26 cellular contexts compared by ENCODE assay signal in the genomic region with DNA sequence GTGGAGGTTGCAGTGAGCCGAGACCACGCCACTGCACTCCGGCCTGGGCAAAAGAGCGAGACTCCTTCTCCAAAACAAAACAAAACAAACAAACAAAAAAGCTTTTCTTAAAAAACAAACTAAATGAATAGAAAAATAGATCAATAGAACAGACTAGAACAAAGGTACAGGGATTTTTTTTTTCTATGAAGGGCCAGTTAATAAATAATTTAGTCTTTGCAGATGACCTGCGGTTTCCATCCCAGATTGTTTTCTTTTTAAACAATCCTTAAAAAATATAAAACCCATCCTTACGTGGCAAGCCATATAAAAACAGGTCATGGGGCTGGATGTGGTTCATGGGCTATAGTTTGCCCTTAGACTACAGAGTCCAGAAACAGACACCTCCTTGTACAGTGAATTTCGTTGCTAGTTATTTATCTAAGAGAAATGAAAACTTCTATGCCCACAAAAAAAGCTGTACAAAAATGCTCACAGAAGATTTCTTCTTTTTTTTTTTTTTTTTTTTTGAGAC.
"Had no signal": no experiment of that assay in that cellular context is flagged by ENCODE, and none has a peak within 500 bp of the region (broad histone marks: within the 10 kb centered on the region; RNA-seq: fewer than 3 reads in every experiment).

No MANE protein-coding gene starts in this region.

- DNase-seq: dermis blood vessel endothelial cell; effector memory CD8-positive, alpha-beta T cell; gastrocnemius medialis; heart left ventricle; kidney; left colon; mesendoderm; midbrain; naive thymus-derived CD4-positive, alpha-beta T cell; posterior cingulate gyrus; stimulated activated CD4-positive, alpha-beta T cell treated with anti-CD3 and anti-CD28 coated beads, Interleukin-12 subunit alpha, Interleukin-12 subunit beta, amount 100 ng/mL, for 4 hours; stimulated activated CD4-positive, alpha-beta T cell treated with anti-CD3 and anti-CD28 coated beads, Interleukin-1b, Interleukin-23, amount 100 ng/mL, for 48 hours; stimulated activated CD4-positive, alpha-beta T cell treated with anti-CD3 and anti-CD28 coated beads, Interleukin-4, amount 100 ng/mL, for 1 hour; stimulated activated CD8-positive, alpha-beta memory T cell treated with anti-CD3 and anti-CD28 coated beads, Interleukin-4, amount 100 ng/mL, for 48 hours; stimulated activated naive CD4-positive, alpha-beta T cell; stimulated activated naive CD8-positive, alpha-beta T cell treated with anti-CD3 and anti-CD28 coated beads, Interleukin-15, amount 100 ng/mL, for 72 hours; transverse colon; upper lobe of right lung; uterus had no signal

- H3K27me3 Mint-ChIP-seq: effector memory CD8-positive, alpha-beta T cell; naive thymus-derived CD4-positive, alpha-beta T cell; stimulated activated naive CD8-positive, alpha-beta T cell treated with anti-CD3 and anti-CD28 coated beads, Interleukin-15, amount 100 ng/mL, for 72 hours had no signal

- H3K9me3 ChIP-seq: gastrocnemius medialis, suprapubic skin, uterus had no signal

- H3K9me3 Mint-ChIP-seq: effector memory CD8-positive, alpha-beta T cell had no signal

- ATAC-seq: effector memory CD8-positive, alpha-beta T cell; gastrocnemius medialis; heart left ventricle; left colon; naive thymus-derived CD4-positive, alpha-beta T cell; sciatic nerve; stimulated activated naive CD8-positive, alpha-beta T cell treated with anti-CD3 and anti-CD28 coated beads, Interleukin-15, amount 100 ng/mL, for 72 hours; upper lobe of right lung had no signal

- H3K36me3 ChIP-seq: gastrocnemius medialis, suprapubic skin, transverse colon, upper lobe of right lung, uterus had no signal

- H3K4me3 ChIP-seq: coronary artery, gastrocnemius medialis, heart left ventricle, hepatocyte, neural progenitor cell, smooth muscle cell, suprapubic skin, transverse colon, upper lobe of right lung, uterus had no signal

- H3K4me3 Mint-ChIP-seq: nephron; neural progenitor cell; stimulated activated naive CD8-positive, alpha-beta T cell treated with anti-CD3 and anti-CD28 coated beads, Interleukin-15, amount 100 ng/mL, for 72 hours had no signal

- H3K27ac Mint-ChIP-seq: neural progenitor cell; stimulated activated naive CD8-positive, alpha-beta T cell treated with anti-CD3 and anti-CD28 coated beads, Interleukin-15, amount 100 ng/mL, for 72 hours had no signal

- H3K27me3 ChIP-seq: gastrocnemius medialis, heart left ventricle, hepatocyte, neural progenitor cell, suprapubic skin, transverse colon, upper lobe of right lung, uterus had no signal

- H3K27ac ChIP-seq: coronary artery, gastrocnemius medialis, heart left ventricle, hepatocyte, neural progenitor cell, suprapubic skin, transverse colon, upper lobe of right lung, uterus had no signal
